In genomic region chr21:43775795-43776430, GRCh38 we compare ENCODE assay signal across 8 cellular contexts. TPM values are rescaled to one million over a fixed set of nuclear protein-coding genes. Genes with fewer than 3 reads are reported as not detected.
DNase-seq lines count a peak whose midpoint lies in the region; ATAC-seq, FAIRE-seq and TF ChIP-seq lines count a peak whose summit lies in the region.

CSTB (minus strand) TSS chr21:43776308; CDS start chr21:43776269, 39 bp downstream.

- no peaks in the 10 kb centered on the region for H3K27me3 ChIP-seq in CD4-positive, alpha-beta T cell (ENCODE audit: control insufficient read depth, insufficient read depth, low read length)
- H3K27me3 ChIP-seq in neural cell (ENCODE audit: insufficient read depth, low read depth, low read length), result no peaks in the 10 kb centered on the region
- H3K27me3 ChIP-seq in stomach, result no peaks in the 10 kb centered on the region

- peak; percentile 80 for ATAC-seq in CD4-positive, alpha-beta T cell (ENCODE audit: poor library complexity)
- peak; percentile 69 for ATAC-seq in GM19372 (IDR thresholded peaks at IDR 0.05; ENCODE audit: low read depth, unreplicated experiment)

- TF ChIP-seq EP300 in neural cell (conservative IDR thresholded peaks at IDR 0.05; ENCODE audit: poor library complexity, severe bottlenecking), result no peak
- TF ChIP-seq EP300 in stomach (IDR thresholded peaks at IDR 0.05), result no peak

- peak within 1 kb of the TSS; percentile 91 for H3K4me2 ChIP-seq in neural cell (ENCODE audit: low read length)

- H3K9me2 ChIP-seq in neural cell (ENCODE audit: insufficient read depth, low read length), result no peaks in the 10 kb centered on the region

- H3K36me3 Mint-ChIP-seq in CD4-positive, alpha-beta T cell (ENCODE audit: low read depth), result peaks cover 27% of the 10 kb centered on the region

- POLR2A ChIA-PET in CD4-positive, alpha-beta T cell (lab: Charles Lee), result no interaction called here

- CTCF ChIA-PET in CD4-positive, alpha-beta T cell (lab: Charles Lee), result no interaction called here

- peak within 1 kb of the TSS; percentile 88 for H3K4me3 Mint-ChIP-seq in CD4-positive, alpha-beta T cell

- H3K36me3 ChIP-seq in neural cell (ENCODE audit: insufficient read depth, low read length) (no peaks in the 10 kb centered on the region), stomach (peaks cover 14 to 25% (median 21%) of the 10 kb centered on the region in 4 donors)

- H3K27me3 Mint-ChIP-seq in CD4-positive, alpha-beta T cell, result no peaks in the 10 kb centered on the region

- peak within 1 kb of the TSS; percentile 89 for H3K4me3 ChIP-seq in fibroblast of the aortic adventitia (ENCODE audit: low read depth, low read length)
- peak within 1 kb of the TSS; percentile 94 for H3K4me3 ChIP-seq in neural cell (ENCODE audit: low read length)
- H3K4me3 ChIP-seq in stomach, result peak within 1 kb of the TSS; percentile 72 to 95 (median 80)

- H4K20me1 ChIP-seq in neural cell (ENCODE audit: insufficient read depth), result no peaks in the 10 kb centered on the region

- peak within 1 kb of the TSS; percentile 35 for H3K27ac ChIP-seq in CD4-positive, alpha-beta T cell (ENCODE audit: low read depth, low read length)
- H3K27ac ChIP-seq in neural cell (ENCODE audit: low read length), result peak within 1 kb of the TSS; percentile 49
- peak within 1 kb of the TSS; percentile 84 to 95 (median 92) for H3K27ac ChIP-seq in stomach

- TF ChIP-seq RAD21 in neural cell (conservative IDR thresholded peaks at IDR 0.05), result peak; percentile 38

- H3K9ac ChIP-seq in neural cell (ENCODE audit: low read length), result peak within 1 kb of the TSS; percentile 77

- H3K4me1 Mint-ChIP-seq in CD4-positive, alpha-beta T cell (ENCODE audit: low read depth), result peaks cover 37% of the 10 kb centered on the region

- intact Hi-C loops in CD4-positive, alpha-beta T cell (cut with DNase I, micrococcal nuclease), result loop anchor here in 1 of 2 experiments (1.0 to 5.0 kb wide), 2 partner anchors 13 to 54 kb away; partner anchors contain the start of gene RRP1
- intact Hi-C loops in stomach (cut with DNase I; ENCODE audit: low total_unique reads), result no loop called here

- H3K27ac Mint-ChIP-seq in CD4-positive, alpha-beta T cell, result peak within 1 kb of the TSS; percentile 88

- H3K79me2 ChIP-seq in neural cell (replicated peaks; ENCODE audit: insufficient read depth, low read length), result peaks cover 5% of the 10 kb centered on the region

- no peaks in the 10 kb centered on the region for H3F3A ChIP-seq in neural cell (ENCODE audit: insufficient read depth, low read length, poor library complexity, severe bottlenecking)

- peak; percentile 23 for FAIRE-seq in HTR-8/SVneo (lab: Jason Lieb, UNC)

- TF ChIP-seq CTCF in CD4-positive, alpha-beta T cell (IDR thresholded peaks at IDR 0.05), result no peak
- TF ChIP-seq CTCF in fibroblast of the aortic adventitia (IDR thresholded peaks at IDR 0.05; ENCODE audit: insufficient read depth, low read length) (no peak), neural cell (IDR thresholded peaks at IDR 0.05; ENCODE audit: poor library complexity, severe bottlenecking) (no peak), stomach (IDR thresholded peaks at IDR 0.05) (no peak)

- no peak for TF ChIP-seq POLR2A in stomach (IDR thresholded peaks at IDR 0.05)

- H3K4me1 ChIP-seq in stomach, result peaks cover 13 to 35% (median 23%) of the 10 kb centered on the region in 4 donors

- H3K9me3 ChIP-seq in CD4-positive, alpha-beta T cell (ENCODE audit: control insufficient read depth, low read length), result no peaks in the 10 kb centered on the region
- no peaks in the 10 kb centered on the region for H3K9me3 ChIP-seq in neural cell (ENCODE audit: low read length)
- no peaks in the 10 kb centered on the region for H3K9me3 ChIP-seq in stomach

- H3K9me3 Mint-ChIP-seq in CD4-positive, alpha-beta T cell, result no peaks in the 10 kb centered on the region

- 0 to 1% (median 0%) methylated on average over 26 to 71 of the region's 71 CpGs for WGBS in stomach, 5 donors

- DNase-seq in CD4-positive, alpha-beta T cell, result peak; percentile 76 to 87 (median 80)
- DNase-seq in HTR-8/SVneo (ENCODE audit: insufficient read length, low spot score) (peak; percentile 76), RPMI8226 (peak; percentile 89), fibroblast of the aortic adventitia (ENCODE audit: low read depth) (peak; percentile 55), stomach (peak; percentile 80)
- peak; percentile 78 for DNase-seq in activated effector memory CD4-positive, alpha-beta T cell treated with Interleukin-2 at 50 U/mL for 16 hours

- H2AFZ ChIP-seq in neural cell (ENCODE audit: low read depth, low read length), result peak within 1 kb of the TSS; percentile 76

TF ChIP-seq in neural cell, 6 proteins besides CTCF, POLR2A, EP300 and RAD21:
- TF ChIP-seq POLR2AphosphoS5 (IDR thresholded peaks at IDR 0.05), result peak; percentile 83
- TF ChIP-seq REST (IDR thresholded peaks at IDR 0.05; ENCODE audit: borderline replicate concordance), result no peak
- peak; percentile 38 for TF ChIP-seq SMC3 (conservative IDR thresholded peaks at IDR 0.05; ENCODE audit: poor library complexity)
- peak; percentile 62 for TF ChIP-seq MXI1 (conservative IDR thresholded peaks at IDR 0.05; ENCODE audit: poor library complexity, severe bottlenecking)
- no peak for TF ChIP-seq EZH2 (IDR thresholded peaks at IDR 0.05; ENCODE audit: borderline replicate concordance, insufficient read depth, low read length, poor library complexity, severe bottlenecking)
- TF ChIP-seq TAF1 (IDR thresholded peaks at IDR 0.05; ENCODE audit: low read depth), result peak; percentile 50
TF ChIP-seq in neural cell: peak in this region for 4.

RNA-seq across cellular contexts. Expression of gene CSTB, which starts in this region (rescaled TPM):
- total RNA-seq in CD4-positive, alpha-beta T cell, result 10 to 100 TPM; 13.4 to 14.5 TPM
- 5.5 and 32.2 TPM in 2 replicates for total RNA-seq in fibroblast of the aortic adventitia (ENCODE audit: low replicate concordance)
- 9.7 and 12.8 TPM in 2 replicates for polyA plus RNA-seq in neural cell
- polyA minus RNA-seq in neural cell, result 5.7 and 7.3 TPM in 2 replicates
- 10 to 100 TPM in 3 of 5 donors, 1 to 10 TPM in 1, under 1 TPM in 1; 0.58 to 36.4 (median 13.0) TPM for total RNA-seq in stomach
- 100 to 1,000 TPM in 1 of 3 donors, 10 to 100 TPM in 2; 82.5 to 403 (median 97.0) TPM for polyA plus RNA-seq in stomach

Comparison
In these comparisons a context has a peak if more than half of its experiments do, and no peak if none do; other contexts are left out.
1. Peak in every context shown above with its lines: DNase-seq, ATAC-seq, H3K4me3 ChIP-seq and H3K27ac ChIP-seq.
2. H3K27ac ChIP-seq: peak in every context shown above with its lines; median percentile 92 in stomach; 49 in neural cell; 35 in CD4-positive, alpha-beta T cell.